17 cellular contexts compared by ENCODE assay signal in genomic region chr15:101386967-101387366, GRCh38.
DNase-seq lines count a peak whose midpoint lies in the region; ATAC-seq and TF ChIP-seq lines count a peak whose summit lies in the region.
"Had no signal": no experiment of that assay in that cellular context is flagged by ENCODE, and none has a peak within 500 bp of the region (broad histone marks: within the 10 kb centered on the region; RNA-seq: fewer than 3 reads in every experiment).

No MANE protein-coding gene starts in this region.

- BruUV-seq in MCF 10A (replicated peaks; lab: Mats Ljungman, UMichigan) (no TSS peak), mammary epithelial cell (replicated peaks; lab: Mats Ljungman, UMichigan) (no TSS peak)

- H3K9ac ChIP-seq in mammary epithelial cell (ENCODE audit: insufficient read depth, low read length): no peak overlapping the region
- H3K9ac ChIP-seq: BLaER1 had no signal

- H3K4me1 ChIP-seq in mammary epithelial cell (ENCODE audit: insufficient read depth, low read length): no peaks in the 10 kb centered on the region
- H3K4me1 ChIP-seq in left lung: no peaks in the 10 kb centered on the region
- H3K4me1 ChIP-seq: A549 had no signal

- H3K27me3 Mint-ChIP-seq in MCF 10A (ENCODE audit: insufficient read depth, unreplicated experiment) (no peaks in the 10 kb centered on the region), nephron progenitor cell (ENCODE audit: low read depth, poor library complexity) (peaks cover 20% of the 10 kb centered on the region)

- H3K4me1 Mint-ChIP-seq in MCF 10A (ENCODE audit: insufficient read depth, unreplicated experiment): no peaks in the 10 kb centered on the region
- no peaks in the 10 kb centered on the region for H3K4me1 Mint-ChIP-seq in nephron progenitor cell
- H3K4me1 Mint-ChIP-seq: CD4-positive, alpha-beta memory T cell had no signal

- no peak overlapping the region for H3K27ac ChIP-seq in mammary epithelial cell (ENCODE audit: insufficient read depth, low read depth, low read length)
- H3K27ac ChIP-seq in left lung: no peak overlapping the region
- H3K27ac ChIP-seq: 22Rv1, A549, BLaER1 had no signal

- ATAC-seq in left lung (no peak), sciatic nerve (no peak), HG03159 (IDR thresholded peaks at IDR 0.05; ENCODE audit: unreplicated experiment) (no peak)
- ATAC-seq: A549 had no signal

- H3K27ac Mint-ChIP-seq in MCF 10A (ENCODE audit: low read depth, unreplicated experiment): peak overlapping the region; percentile 50
- no peak overlapping the region for H3K27ac Mint-ChIP-seq in nephron progenitor cell
- H3K27ac Mint-ChIP-seq: H9 had no signal

- H2AFZ ChIP-seq in mammary epithelial cell (ENCODE audit: low read depth, low read length): no peak overlapping the region

- H3K36me3 Mint-ChIP-seq in MCF 10A (ENCODE audit: insufficient read depth, unreplicated experiment) (peaks cover 29% of the 10 kb centered on the region), nephron progenitor cell (ENCODE audit: low read depth) (no peaks in the 10 kb centered on the region)
- H3K36me3 Mint-ChIP-seq: CD14-positive monocyte; CD4-positive, alpha-beta memory T cell had no signal

- 73% methylated on average over 9 of the region's 10 CpGs for WGBS in mammary epithelial cell (ENCODE audit: low coverage, missing lambda C conversion rate)

- H3K27me3 ChIP-seq in mammary epithelial cell (ENCODE audit: insufficient read depth, low read length) (no peaks in the 10 kb centered on the region), left lung (no peaks in the 10 kb centered on the region)
- H3K27me3 ChIP-seq: BLaER1 had no signal

- dilution Hi-C loops in mammary epithelial cell (cut with HindIII; ENCODE audit: low sequenced_read_pairs): no loop called here

- in situ Hi-C loops in mammary epithelial cell (cut with MboI; ENCODE audit: low sequenced_read_pairs in 2 of 2): no loop called here

- H3K36me3 ChIP-seq in mammary epithelial cell (ENCODE audit: insufficient read depth, low read length) (no peaks in the 10 kb centered on the region), left lung (no peaks in the 10 kb centered on the region)

- H3K4me3 ChIP-seq in mammary epithelial cell (replicated peaks in 1 of 3; ENCODE audit: insufficient read depth in 1 of 3, low read depth in 2 of 3, low read length in 3 of 3) (no peak overlapping the region), left lung (no peak overlapping the region)
- H3K4me3 ChIP-seq: A549, BLaER1 had no signal

- intact Hi-C loops in MCF 10A (cut with micrococcal nuclease) (no loop called here), mammary epithelial cell (cut with micrococcal nuclease) (no loop called here), left lung (cut with DNase I) (no loop called here), sciatic nerve (cut with DNase I) (no loop called here)

- DNase-seq in MCF 10A (ENCODE audit: unreplicated experiment) (no peak), mammary epithelial cell (no peak), left lung (peak; percentile 16 to 43), sciatic nerve (ENCODE audit: low spot score) (peak; percentile 25), ecto neural progenitor cell (ENCODE audit: low spot score) (no peak), nephron progenitor cell (no peak)
- DNase-seq: CD4-positive, alpha-beta memory T cell; DMS153; DMS79; GDM1; GOT3; H9 had no signal

- no peaks in the 10 kb centered on the region for H4K20me1 ChIP-seq in mammary epithelial cell (ENCODE audit: insufficient read depth, low read length)
- H4K20me1 ChIP-seq: BLaER1 had no signal

- CTCF ChIA-PET in MCF 10A (lab: Yijun Ruan, JAX): no interaction called here
- CTCF ChIA-PET in mammary epithelial cell (lab: Charles Lee; ENCODE audit: low non-redundant PET): no interaction called here

- no peaks in the 10 kb centered on the region for H3K79me2 ChIP-seq in mammary epithelial cell (ENCODE audit: insufficient read depth, low read length)

- no peak overlapping the region for H3K4me3 Mint-ChIP-seq in MCF 10A (ENCODE audit: unreplicated experiment)
- no peak overlapping the region for H3K4me3 Mint-ChIP-seq in nephron progenitor cell
- H3K4me3 Mint-ChIP-seq: CD14-positive monocyte; CD4-positive, alpha-beta memory T cell; H9 had no signal

- no peaks in the 10 kb centered on the region for H3K9me3 Mint-ChIP-seq in MCF 10A (ENCODE audit: unreplicated experiment)
- no peaks in the 10 kb centered on the region for H3K9me3 Mint-ChIP-seq in nephron progenitor cell
- H3K9me3 Mint-ChIP-seq: CD4-positive, alpha-beta memory T cell; H9 had no signal

- no peak overlapping the region for H3K4me2 ChIP-seq in mammary epithelial cell (ENCODE audit: insufficient read depth, low read depth, low read length)
- H3K4me2 ChIP-seq: A549, BLaER1 had no signal

- H3K9me3 ChIP-seq in mammary epithelial cell (replicated peaks; ENCODE audit: insufficient read depth, low read length): no peaks in the 10 kb centered on the region
- H3K9me3 ChIP-seq in left lung: no peaks in the 10 kb centered on the region
- H3K9me3 ChIP-seq: A549, BLaER1 had no signal

- TF ChIP-seq CTCF in MCF 10A (IDR thresholded peaks at IDR 0.05; ENCODE audit: unreplicated experiment): no peak
- no peak for TF ChIP-seq CTCF in mammary epithelial cell (conservative IDR thresholded peaks at IDR 0.05 in 1 of 2, IDR thresholded peaks at IDR 0.05 in 1 of 2; ENCODE audit: extremely low read depth in 1 of 2, insufficient read depth in 1 of 2, low read depth in 1 of 2, low read length in 2 of 2)
- TF ChIP-seq CTCF in left lung (IDR thresholded peaks at IDR 0.05): no peak
- no peak for TF ChIP-seq CTCF in nephron progenitor cell (IDR thresholded peaks at IDR 0.05)

- POLR2A ChIA-PET in MCF 10A (lab: Yijun Ruan, JAX): no interaction called here

Comparison
In these comparisons a context has a peak if more than half of its experiments do, and no peak if none do; other contexts are left out.
1. DNase-seq: peak in left lung (2 of 2) and sciatic nerve (single experiment); none in MCF 10A (single experiment), mammary epithelial cell (single experiment), ecto neural progenitor cell (single experiment) and nephron progenitor cell (single experiment).